ENCODE assay signal across 8 cellular contexts in genomic region chr10:48063925-48064625, GRCh38.
DNase-seq lines count a peak whose midpoint lies in the region; ATAC-seq and FAIRE-seq lines count a peak whose summit lies in the region.
"Not testable (repeated sequence)": the region's sequence is repeated elsewhere in the genome, so short reads cannot be mapped to it uniquely, and the experiment has no call there.

No MANE protein-coding gene starts in this region.

- peak; percentile 65 for FAIRE-seq in small intestine (lab: Jason Lieb, UNC)

- H3K36me3 ChIP-seq in small intestine (ENCODE audit: control insufficient read depth in 2 of 2, insufficient read depth in 2 of 2, low read length in 2 of 2): not testable (repeated sequence)

- H3K9me3 ChIP-seq in right cardiac atrium (ENCODE audit: control insufficient read depth, low read length); small intestine (ENCODE audit: control insufficient read depth, low read depth): not testable (repeated sequence)

- not testable (repeated sequence) for DNase-seq in right cardiac atrium, small intestine

- H3K4me1 Mint-ChIP-seq in activated T-helper 17 cell treated with anti-CD3 and anti-CD28 coated beads, Interleukin-2, amount 50 U/mL, for 72 hours: not testable (repeated sequence)

- not testable (repeated sequence) for H3K9me3 Mint-ChIP-seq in activated T-helper 17 cell treated with anti-CD3 and anti-CD28 coated beads, Interleukin-2, amount 50 U/mL, for 72 hours

- H3K4me1 ChIP-seq in right cardiac atrium (ENCODE audit: control insufficient read depth, insufficient read depth, low read length); small intestine (ENCODE audit: control insufficient read depth in 2 of 2, insufficient read depth in 1 of 2, low read depth in 1 of 2, low read length in 1 of 2): not testable (repeated sequence)

- not testable (repeated sequence) for H3K36me3 Mint-ChIP-seq in activated T-helper 17 cell treated with anti-CD3 and anti-CD28 coated beads, Interleukin-2, amount 50 U/mL, for 72 hours (ENCODE audit: low read depth)

- WGBS in right cardiac atrium: no CpG with 5 or more reads among the region's 10 CpGs
- WGBS in small intestine, 3 donors: no CpG with 5 or more reads among the region's 10 CpGs

- not testable (repeated sequence) for H3K27me3 ChIP-seq in right cardiac atrium (ENCODE audit: control insufficient read depth, insufficient read depth); small intestine (ENCODE audit: control insufficient read depth in 2 of 2, insufficient read depth in 2 of 2, low read length in 2 of 2)

- H3K27ac ChIP-seq in right cardiac atrium (ENCODE audit: low read length); small intestine (ENCODE audit: low read depth in 1 of 2, low read length in 1 of 2): not testable (repeated sequence)

- intact Hi-C loops in right cardiac atrium (cut with DNase I): not testable (repeated sequence)

- ATAC-seq in GM18508 (IDR thresholded peaks at IDR 0.05; ENCODE audit: insufficient read depth, unreplicated experiment) (peak; percentile 86), GM19397 (IDR thresholded peaks at IDR 0.05; ENCODE audit: unreplicated experiment) (peak; percentile 75), GM21825 (IDR thresholded peaks at IDR 0.05; ENCODE audit: unreplicated experiment) (peak; percentile 67), HG03045 (IDR thresholded peaks at IDR 0.05; ENCODE audit: unreplicated experiment) (peak; percentile 83), HG03521 (IDR thresholded peaks at IDR 0.05; ENCODE audit: unreplicated experiment) (peak; percentile 74), right cardiac atrium (peak; percentile 97 to 99)
- peak; percentile 76 for ATAC-seq in activated T-helper 17 cell treated with anti-CD3 and anti-CD28 coated beads, Interleukin-2, amount 50 U/mL, for 72 hours (replicated peaks)

- H3K27me3 Mint-ChIP-seq in activated T-helper 17 cell treated with anti-CD3 and anti-CD28 coated beads, Interleukin-2, amount 50 U/mL, for 72 hours: not testable (repeated sequence)

- H3K4me3 Mint-ChIP-seq in activated T-helper 17 cell treated with anti-CD3 and anti-CD28 coated beads, Interleukin-2, amount 50 U/mL, for 72 hours: not testable (repeated sequence)

- H3K27ac Mint-ChIP-seq in activated T-helper 17 cell treated with anti-CD3 and anti-CD28 coated beads, Interleukin-2, amount 50 U/mL, for 72 hours: not testable (repeated sequence)

- not testable (repeated sequence) for H3K4me3 ChIP-seq in right cardiac atrium (ENCODE audit: low read length); small intestine (ENCODE audit: low read depth in 1 of 2, low read length in 2 of 2)
